1 cellular context compared by ENCODE assay signal in the genomic region with DNA sequence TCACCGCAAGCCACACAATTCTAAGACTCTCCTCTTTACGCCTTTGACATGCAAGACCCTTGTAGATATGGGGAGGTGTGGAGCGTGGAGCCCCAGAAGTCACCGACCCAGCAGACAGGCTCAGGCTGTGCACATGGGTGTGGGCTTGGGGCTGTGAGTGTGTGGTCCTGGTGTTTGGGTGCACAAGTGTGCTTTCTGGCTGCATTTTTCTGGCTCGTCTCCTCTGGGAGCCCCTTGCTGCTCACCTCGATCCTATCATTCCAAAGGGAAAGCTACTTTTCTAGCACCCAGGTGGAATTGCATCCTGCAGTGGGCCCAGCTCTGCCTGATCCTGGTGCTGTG.
TF ChIP-seq lines count a peak whose summit lies in the region.

No MANE protein-coding gene starts in this region.

TF ChIP-seq in K562, 482 proteins besides CTCF, POLR2A, EP300 and RAD21:
- no peak for TF ChIP-seq POLR2G (IDR thresholded peaks at IDR 0.05; ENCODE audit: low read depth, low read length)
- TF ChIP-seq PRPF4 (IDR thresholded peaks at IDR 0.05; ENCODE audit: insufficient read depth, low read depth, low read length, poor library complexity, severe bottlenecking) = no peak
- TF ChIP-seq PKNOX1 (IDR thresholded peaks at IDR 0.05) = no peak
- no peak for TF ChIP-seq NFIX (CRISPR knock-in tag; IDR thresholded peaks at IDR 0.05; ENCODE audit: low read depth)
- TF ChIP-seq ETV5 (CRISPR knock-in tag; IDR thresholded peaks at IDR 0.05; ENCODE audit: low read depth) = no peak
- TF ChIP-seq BRD9 (IDR thresholded peaks at IDR 0.05; ENCODE audit: low read depth, partially characterized antibody) = no peak
- TF ChIP-seq OTX1 (CRISPR knock-in tag; IDR thresholded peaks at IDR 0.05) = no peak
- TF ChIP-seq CBX3 (IDR thresholded peaks at IDR 0.05; ENCODE audit: borderline replicate concordance in 1 of 2, low read length in 2 of 2) = no peak
- no peak for TF ChIP-seq NR2C1 (IDR thresholded peaks at IDR 0.05)
- no peak for TF ChIP-seq NR2C1 (tag; IDR thresholded peaks at IDR 0.05)
- TF ChIP-seq EP400 (IDR thresholded peaks at IDR 0.05) = no peak
- no peak for TF ChIP-seq SIN3A (IDR thresholded peaks at IDR 0.05; ENCODE audit: borderline replicate concordance in 2 of 2, control insufficient read depth in 1 of 2, low read depth in 2 of 2, low read length in 2 of 2)
- TF ChIP-seq ARID4B (CRISPR knock-in tag; IDR thresholded peaks at IDR 0.05) = no peak
- TF ChIP-seq MTA1 (IDR thresholded peaks at IDR 0.05; ENCODE audit: borderline replicate concordance) = no peak
- TF ChIP-seq KDM1A (IDR thresholded peaks at IDR 0.05) = no peak
- TF ChIP-seq LARP7 (IDR thresholded peaks at IDR 0.05) = no peak
- TF ChIP-seq MAFK (IDR thresholded peaks at IDR 0.05; ENCODE audit: low read length) = no peak
- TF ChIP-seq, protein P1, sequence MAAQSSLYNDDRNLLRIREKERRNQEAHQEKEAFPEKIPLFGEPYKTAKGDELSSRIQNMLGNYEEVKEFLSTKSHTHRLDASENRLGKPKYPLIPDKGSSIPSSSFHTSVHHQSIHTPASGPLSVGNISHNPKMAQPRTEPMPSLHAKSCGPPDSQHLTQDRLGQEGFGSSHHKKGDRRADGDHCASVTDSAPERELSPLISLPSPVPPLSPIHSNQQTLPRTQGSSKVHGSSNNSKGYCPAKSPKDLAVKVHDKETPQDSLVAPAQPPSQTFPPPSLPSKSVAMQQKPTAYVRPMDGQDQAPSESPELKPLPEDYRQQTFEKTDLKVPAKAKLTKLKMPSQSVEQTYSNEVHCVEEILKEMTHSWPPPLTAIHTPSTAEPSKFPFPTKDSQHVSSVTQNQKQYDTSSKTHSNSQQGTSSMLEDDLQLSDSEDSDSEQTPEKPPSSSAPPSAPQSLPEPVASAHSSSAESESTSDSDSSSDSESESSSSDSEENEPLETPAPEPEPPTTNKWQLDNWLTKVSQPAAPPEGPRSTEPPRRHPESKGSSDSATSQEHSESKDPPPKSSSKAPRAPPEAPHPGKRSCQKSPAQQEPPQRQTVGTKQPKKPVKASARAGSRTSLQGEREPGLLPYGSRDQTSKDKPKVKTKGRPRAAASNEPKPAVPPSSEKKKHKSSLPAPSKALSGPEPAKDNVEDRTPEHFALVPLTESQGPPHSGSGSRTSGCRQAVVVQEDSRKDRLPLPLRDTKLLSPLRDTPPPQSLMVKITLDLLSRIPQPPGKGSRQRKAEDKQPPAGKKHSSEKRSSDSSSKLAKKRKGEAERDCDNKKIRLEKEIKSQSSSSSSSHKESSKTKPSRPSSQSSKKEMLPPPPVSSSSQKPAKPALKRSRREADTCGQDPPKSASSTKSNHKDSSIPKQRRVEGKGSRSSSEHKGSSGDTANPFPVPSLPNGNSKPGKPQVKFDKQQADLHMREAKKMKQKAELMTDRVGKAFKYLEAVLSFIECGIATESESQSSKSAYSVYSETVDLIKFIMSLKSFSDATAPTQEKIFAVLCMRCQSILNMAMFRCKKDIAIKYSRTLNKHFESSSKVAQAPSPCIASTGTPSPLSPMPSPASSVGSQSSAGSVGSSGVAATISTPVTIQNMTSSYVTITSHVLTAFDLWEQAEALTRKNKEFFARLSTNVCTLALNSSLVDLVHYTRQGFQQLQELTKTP (IDR thresholded peaks at IDR 0.05; ENCODE audit: low read depth in 1 of 2, partially characterized antibody in 2 of 2) = no peak
- TF ChIP-seq ZNF263 (CRISPR knock-in tag; IDR thresholded peaks at IDR 0.05; ENCODE audit: borderline replicate concordance) = no peak
